12 cellular contexts compared by ENCODE assay signal in genomic region chr20:58402827-58403226, GRCh38. TPM values are rescaled to one million over a fixed set of nuclear protein-coding genes. Genes with fewer than 3 reads are reported as not detected.
DNase-seq lines count a peak whose midpoint lies in the region; ATAC-seq and TF ChIP-seq lines count a peak whose summit lies in the region.
"Had no signal": no experiment of that assay in that cellular context is flagged by ENCODE, and none has a peak within 500 bp of the region (broad histone marks: within the 10 kb centered on the region; RNA-seq: fewer than 3 reads in every experiment).

No MANE protein-coding gene starts in this region.

- H3K27me3 Mint-ChIP-seq in naive B cell (no peaks in the 10 kb centered on the region), CD14-positive monocyte (ENCODE audit: low read depth in 3 of 3) (peaks cover 0 to 2% (median 0%) of the 10 kb centered on the region in 3 donors)

- whole genome bisulfite sequencing in thyroid gland, 2 donors, result 74 to 77% methylated on average over 5 of the region's 5 CpGs
- 75 to 84% methylated on average over 5 of the region's 5 CpGs for WGBS in transverse colon (ENCODE audit: low coverage in 1 of 2), 2 donors

- no peaks in the 10 kb centered on the region for H3K36me3 ChIP-seq in thyroid gland
- no peaks in the 10 kb centered on the region for H3K36me3 ChIP-seq in transverse colon
- no peaks in the 10 kb centered on the region for H3K36me3 ChIP-seq in upper lobe of right lung

- H3K9me3 Mint-ChIP-seq in naive B cell (no peaks in the 10 kb centered on the region), CD14-positive monocyte (no peaks in the 10 kb centered on the region)
- H3K9me3 Mint-ChIP-seq: CD8-positive, alpha-beta T cell had no signal

- no peak for DNase-seq in naive B cell
- no peak for DNase-seq in CD14-positive monocyte (ENCODE audit: low spot score)
- no peak for DNase-seq in thyroid gland
- no peak for DNase-seq in transverse colon
- DNase-seq in upper lobe of right lung, result no peak
- DNase-seq: activated CD8-positive, alpha-beta memory T cell treated with anti-CD3 and anti-CD28 coated beads for 24 hours; CD8-positive, alpha-beta T cell; mesenchymal stem cell; NCI-H2171 had no signal

- H3K36me3 Mint-ChIP-seq in naive B cell (no peaks in the 10 kb centered on the region), CD14-positive monocyte (peaks cover 2 to 5% of the 10 kb centered on the region in 2 donors)

- intact Hi-C loops in CD14-positive monocyte (cut with micrococcal nuclease), result no loop called here
- intact Hi-C loops in thyroid gland (cut with DNase I), result no loop called here
- intact Hi-C loops in transverse colon (cut with DNase I; ENCODE audit: low total_unique reads), result no loop called here
- intact Hi-C loops in upper lobe of right lung (cut with DNase I), result no loop called here

- no peak overlapping the region for H3K4me3 ChIP-seq in thyroid gland (replicated peaks in 1 of 3)
- no peak overlapping the region for H3K4me3 ChIP-seq in transverse colon
- H3K4me3 ChIP-seq in upper lobe of right lung, result no peak overlapping the region

- no peak overlapping the region for H3K27ac ChIP-seq in thyroid gland
- no peak overlapping the region for H3K27ac ChIP-seq in transverse colon
- no peak overlapping the region for H3K27ac ChIP-seq in upper lobe of right lung

- TF ChIP-seq EP300 in transverse colon (IDR thresholded peaks at IDR 0.05; ENCODE audit: low read depth), result no peak

- H3K4me1 Mint-ChIP-seq in naive B cell (peaks cover 18 to 37% (median 24%) of the 10 kb centered on the region in 3 donors), CD14-positive monocyte (peaks cover 18% of the 10 kb centered on the region)

- H3K4me3 Mint-ChIP-seq in naive B cell (no peak overlapping the region), CD14-positive monocyte (no peak overlapping the region)
- H3K4me3 Mint-ChIP-seq: CD8-positive, alpha-beta T cell had no signal

- H3K9me3 ChIP-seq in thyroid gland, result no peaks in the 10 kb centered on the region
- H3K9me3 ChIP-seq in transverse colon, result no peaks in the 10 kb centered on the region
- no peaks in the 10 kb centered on the region for H3K9me3 ChIP-seq in upper lobe of right lung

- H3K27me3 ChIP-seq in thyroid gland, result no peaks in the 10 kb centered on the region
- no peaks in the 10 kb centered on the region for H3K27me3 ChIP-seq in transverse colon
- H3K27me3 ChIP-seq in upper lobe of right lung, result no peaks in the 10 kb centered on the region

- peak; percentile 89 for ATAC-seq in GM18909 (IDR thresholded peaks at IDR 0.05; ENCODE audit: poor library complexity, unreplicated experiment)
- ATAC-seq in GM21528 (IDR thresholded peaks at IDR 0.05; ENCODE audit: low FRiP score, unreplicated experiment), result peak; percentile 74
- ATAC-seq in HG03045 (IDR thresholded peaks at IDR 0.05; ENCODE audit: unreplicated experiment), result peak; percentile 54
- peak; percentile 67 to 84 for ATAC-seq in naive B cell (ENCODE audit: low read depth in 2 of 2)
- ATAC-seq in upper lobe of right lung, result no peak
- ATAC-seq: CD8-positive, alpha-beta T cell had no signal

- H3K27ac Mint-ChIP-seq in naive B cell (no peak overlapping the region), CD14-positive monocyte (no peak overlapping the region)
- H3K27ac Mint-ChIP-seq: CD8-positive, alpha-beta T cell had no signal

- H3K4me1 ChIP-seq in thyroid gland, result peaks cover 27 to 65% of the 10 kb centered on the region in 2 donors
- H3K4me1 ChIP-seq in transverse colon, result peaks cover 0 to 28% (median 5%) of the 10 kb centered on the region in 4 donors
- peaks cover 32% of the 10 kb centered on the region for H3K4me1 ChIP-seq in upper lobe of right lung

- TF ChIP-seq CTCF in CD14-positive monocyte (IDR thresholded peaks at IDR 0.05), result no peak
- no peak for TF ChIP-seq CTCF in thyroid gland (IDR thresholded peaks at IDR 0.05)
- no peak for TF ChIP-seq CTCF in transverse colon (IDR thresholded peaks at IDR 0.05)
- no peak for TF ChIP-seq CTCF in upper lobe of right lung (IDR thresholded peaks at IDR 0.05)

- no peak for TF ChIP-seq POLR2A in thyroid gland (IDR thresholded peaks at IDR 0.05)
- no peak for TF ChIP-seq POLR2A in transverse colon (IDR thresholded peaks at IDR 0.05)

- in situ Hi-C loops in transverse colon (cut with MboI; ENCODE audit: low pct_ligation_motif_present in 1 of 4, low pct_unique_long_range_greater_than_20kb in 1 of 4, low sequenced_read_pairs in 3 of 4), result loop anchor here in 1 of 4 donors (25.0 kb wide), 1 partner anchor 91 kb away; the partner anchor contains the start of gene RAB22A

RNA-seq across cellular contexts. Expression of gene VAPB, which starts 13.8 kb away (rescaled TPM):
- polyA plus RNA-seq in naive B cell (ENCODE audit: low read depth in 6 of 6) (10 to 100 TPM; 18.1 to 30.7 (median 21.3) TPM), CD14-positive monocyte (10 to 100 TPM in 1 of 2 donors, 1 to 10 TPM in 1; 8.5 to 14.3 TPM)
- total RNA-seq in thyroid gland (10 to 100 TPM; 37.8 to 53.3 (median 39.2) TPM), transverse colon (10 to 100 TPM; 11.6 to 44.8 (median 28.0) TPM), upper lobe of right lung (47.8 TPM)
